9 cellular contexts compared by ENCODE assay signal in genomic region chr10:68997216-68997615, GRCh38. TPM values are rescaled to one million over a fixed set of nuclear protein-coding genes. Genes with fewer than 3 reads are reported as not detected.
A peak's percentile ranks its signal among the peaks of the same experiment; 100 is the strongest.
DNase-seq lines count a peak whose midpoint lies in the region; ATAC-seq and TF ChIP-seq lines count a peak whose summit lies in the region.
"Had no signal": no experiment of that assay in that cellular context is flagged by ENCODE, and none has a peak within 500 bp of the region (broad histone marks: within the 10 kb centered on the region; RNA-seq: fewer than 3 reads in every experiment).

No MANE protein-coding gene starts in this region.

- ATAC-seq in GM18868 (IDR thresholded peaks at IDR 0.05; ENCODE audit: unreplicated experiment) = peak; percentile 31
- ATAC-seq in HG02885 (IDR thresholded peaks at IDR 0.05; ENCODE audit: poor library complexity, unreplicated experiment) = peak; percentile 20

- H3K36me3 Mint-ChIP-seq in CD14-positive monocyte = peaks cover 16 to 32% of the 10 kb centered on the region in 2 donors
- H3K36me3 Mint-ChIP-seq in activated naive CD8-positive, alpha-beta T cell = peaks cover 3% of the 10 kb centered on the region

- H3K4me3 ChIP-seq in coronary artery = no peak overlapping the region
- H3K4me3 ChIP-seq in Karpas-422 (ENCODE audit: low read length) = no peak overlapping the region

- no peaks in the 10 kb centered on the region for H3K27me3 Mint-ChIP-seq in CD14-positive monocyte (ENCODE audit: low read depth in 3 of 3)
- no peaks in the 10 kb centered on the region for H3K27me3 Mint-ChIP-seq in activated naive CD8-positive, alpha-beta T cell

- H3K9me2 ChIP-seq in Karpas-422 (replicated peaks; ENCODE audit: insufficient read depth, low read length) = no peaks in the 10 kb centered on the region

- no peaks in the 10 kb centered on the region for H4K20me1 ChIP-seq in Karpas-422 (ENCODE audit: insufficient read depth, low read depth, low read length)

- H3K4me2 ChIP-seq in Karpas-422 (ENCODE audit: low read depth, low read length, poor library complexity, severe bottlenecking) = no peak overlapping the region

- intact Hi-C loops in CD14-positive monocyte (cut with micrococcal nuclease) = no loop called here

- no peak for TF ChIP-seq CTCF in CD14-positive monocyte (IDR thresholded peaks at IDR 0.05)
- TF ChIP-seq CTCF in coronary artery (IDR thresholded peaks at IDR 0.05) = no peak

- no peaks in the 10 kb centered on the region for H3K9me3 Mint-ChIP-seq in CD14-positive monocyte
- H3K9me3 Mint-ChIP-seq in activated naive CD8-positive, alpha-beta T cell (ENCODE audit: low read depth) = no peaks in the 10 kb centered on the region

- H2AFZ ChIP-seq in Karpas-422 (ENCODE audit: low read length) = no peak overlapping the region

- H3K27ac ChIP-seq in coronary artery = peak overlapping the region in 1 of 2 donors; percentile 54
- no peak overlapping the region for H3K27ac ChIP-seq in Karpas-422 (ENCODE audit: low read length)

- peak overlapping the region in 1 of 2 donors; percentile 53 for H3K4me3 Mint-ChIP-seq in CD14-positive monocyte
- peak overlapping the region; percentile 46 for H3K4me3 Mint-ChIP-seq in activated naive CD8-positive, alpha-beta T cell

- no peaks in the 10 kb centered on the region for H3K27me3 ChIP-seq in Karpas-422 (ENCODE audit: low read length)

- H3K9me3 ChIP-seq in Karpas-422 (ENCODE audit: low read length) = no peaks in the 10 kb centered on the region

- DNase-seq in CD14-positive monocyte (ENCODE audit: low spot score) = no peak
- DNase-seq in coronary artery (ENCODE audit: low spot score) = no peak
- DNase-seq in activated CD4-positive, alpha-beta T cell treated with anti-CD3 and anti-CD28 coated beads for 48 hours = no peak
- no peak for DNase-seq in Karpas-422
- DNase-seq in NCI-H524 (lab: John Stamatoyannopoulos, UW) = no peak
- DNase-seq: NCI-H187 had no signal

- H3K79me2 ChIP-seq in Karpas-422 (ENCODE audit: low read length) = peaks cover 74% of the 10 kb centered on the region

- peaks cover 11% of the 10 kb centered on the region for H3K4me1 ChIP-seq in Karpas-422 (ENCODE audit: low read length)

- peak overlapping the region in 6 of 7 donors; percentile 13 to 73 (median 45) for H3K27ac Mint-ChIP-seq in CD14-positive monocyte
- peak overlapping the region; percentile 96 for H3K27ac Mint-ChIP-seq in activated naive CD8-positive, alpha-beta T cell

- H3K36me3 ChIP-seq in Karpas-422 (ENCODE audit: insufficient read depth, low read length) = no peaks in the 10 kb centered on the region

- H3K4me1 Mint-ChIP-seq in CD14-positive monocyte = peaks cover 12% of the 10 kb centered on the region
- H3K4me1 Mint-ChIP-seq in activated naive CD8-positive, alpha-beta T cell (ENCODE audit: low read depth) = peaks cover 42% of the 10 kb centered on the region

- H3K9ac ChIP-seq in Karpas-422 (ENCODE audit: low read length) = no peak overlapping the region

RNA-seq across cellular contexts. Expression of gene KIFBP, which starts 8.6 kb away (rescaled TPM):
- polyA plus RNA-seq in CD14-positive monocyte = 1 to 10 TPM in 1 of 2 donors, under 1 TPM in 1; 0.52 to 1.4 TPM
- total RNA-seq in Karpas-422 (2014; rRNA removed; shearing (Covaris generic); ENCODE audit: low replicate concordance) = 11.6 and 17.5 TPM in 2 replicates

RNA-seq across cellular contexts. Expression of gene DDX21, which starts 41.2 kb away (rescaled TPM):
- 10 to 100 TPM in 1 of 2 donors, 1 to 10 TPM in 1; 9.8 to 13.6 TPM for polyA plus RNA-seq in CD14-positive monocyte
- total RNA-seq in Karpas-422 (2014; rRNA removed; shearing (Covaris generic); ENCODE audit: low replicate concordance) = 87.0 and 89.8 TPM in 2 replicates
